28 cellular contexts compared by ENCODE assay signal in the genomic region with DNA sequence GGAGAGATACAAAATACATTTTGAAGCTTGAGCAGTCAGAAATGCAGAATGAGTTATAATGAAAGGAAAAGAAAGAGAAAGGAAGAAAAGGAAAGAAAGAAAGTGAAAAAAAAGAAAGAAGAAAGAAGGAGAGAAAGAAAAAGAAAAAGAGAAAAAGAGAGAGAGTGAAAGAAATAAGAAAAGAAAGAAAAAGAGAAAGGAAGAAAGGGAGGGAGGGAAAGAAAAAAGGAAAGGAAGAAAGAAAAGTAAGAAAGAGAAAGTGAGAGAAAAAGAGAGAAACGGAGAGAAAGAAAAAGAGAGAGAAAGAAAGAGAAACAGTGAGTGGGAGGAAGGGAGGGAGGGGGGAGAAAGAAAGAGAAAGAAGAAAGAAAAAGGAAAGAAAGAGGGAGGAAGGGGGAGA.
A peak's percentile ranks its signal among the peaks of the same experiment; 100 is the strongest.
DNase-seq lines count a peak whose midpoint lies in the region; ATAC-seq, FAIRE-seq and TF ChIP-seq lines count a peak whose summit lies in the region.
"Had no signal": no experiment of that assay in that cellular context is flagged by ENCODE, and none has a peak within 500 bp of the region (broad histone marks: within the 10 kb centered on the region; RNA-seq: fewer than 3 reads in every experiment).

No MANE protein-coding gene starts in this region.

- no peak for ATAC-seq in activated CD8-positive, alpha-beta T cell treated with anti-CD3 and anti-CD28 coated beads for 36 hours
- ATAC-seq in activated CD8-positive, alpha-beta T cell treated with anti-CD3 and anti-CD28 coated beads, Interleukin-2, amount 10 ng/mL, durations not matched to agents 7 days and 5 days = no peak
- ATAC-seq in CD8-positive, alpha-beta T cell = no peak
- ATAC-seq in K562 = no peak
- ATAC-seq: A549, GM12878 had no signal

- H3K27ac ChIP-seq in CD8-positive, alpha-beta T cell (ENCODE audit: low read depth, low read length) = no peak overlapping the region
- H3K27ac ChIP-seq in HEK293 (ENCODE audit: extremely low read depth, low read depth, low read length) (no peak overlapping the region), K562 (ENCODE audit: extremely low read depth, low read depth, low read length) (no peak overlapping the region), MM.1S (ENCODE audit: low read length) (no peak overlapping the region)
- H3K27ac ChIP-seq: 22Rv1, A549, BLaER1 had no signal

- no peak for DNase-seq in activated CD8-positive, alpha-beta T cell treated with anti-CD3 and anti-CD28 coated beads for 36 hours
- no peak for DNase-seq in activated CD8-positive, alpha-beta T cell treated with anti-CD3 and anti-CD28 coated beads, Interleukin-2, amount 10 ng/mL, durations not matched to agents 7 days and 5 days
- no peak for DNase-seq in CD8-positive, alpha-beta T cell
- DNase-seq in K562 (ENCODE audit: extremely low read depth in 1 of 4, low spot score in 3 of 4) = no peak
- DNase-seq in Caco-2 = no peak
- no peak for DNase-seq in MM.1S
- DNase-seq in NCI-H2029 treated with DMSO at 0.1 percent for 48 hours (lab: John Stamatoyannopoulos, UW) = no peak
- DNase-seq: AML-193; BE2C; C1 segment of cervical spinal cord; Calu3; CD4-positive, alpha-beta T cell; CD8-positive, alpha-beta memory T cell; COR-L47; DMS 273 treated with DMSO at 0.1 percent for 48 hours; DMS153; DMS53; DMS79; DND-41; EL; GDM1 had no signal

- no peaks in the 10 kb centered on the region for H3F3A ChIP-seq in MM.1S (ENCODE audit: insufficient read depth, low read length)

- H3K4me3 ChIP-seq in CD8-positive, alpha-beta T cell (ENCODE audit: low read depth, low read length) = no peak overlapping the region
- H3K4me3 ChIP-seq in HEK293 (ENCODE audit: low read depth, low read length) (no peak overlapping the region), K562 (no peak overlapping the region), Caco-2 (ENCODE audit: low read depth, low read length) (no peak overlapping the region), MM.1S (ENCODE audit: low read length) (no peak overlapping the region)
- H3K4me3 ChIP-seq: A549, BLaER1, GM12878 had no signal

- TF ChIP-seq EP300 in K562 (IDR thresholded peaks at IDR 0.05; ENCODE audit: low read length) = no peak

- no peaks in the 10 kb centered on the region for H3K27me3 ChIP-seq in CD8-positive, alpha-beta T cell (ENCODE audit: insufficient read depth, low read length)
- H3K27me3 ChIP-seq in K562 (ENCODE audit: control insufficient read depth in 2 of 2, insufficient read depth in 2 of 2, low read length in 2 of 2) = no peaks in the 10 kb centered on the region
- H3K27me3 ChIP-seq in Caco-2 (replicated peaks; ENCODE audit: control insufficient read depth, insufficient read depth, low read length) = no peaks in the 10 kb centered on the region
- no peaks in the 10 kb centered on the region for H3K27me3 ChIP-seq in MM.1S (replicated peaks; ENCODE audit: insufficient read depth, low read length)
- H3K27me3 ChIP-seq: BE2C, BLaER1 had no signal

- no peak overlapping the region for H3K9ac ChIP-seq in K562 (ENCODE audit: insufficient read depth in 1 of 2, low read depth in 2 of 2, low read length in 2 of 2)
- no peak overlapping the region for H3K9ac ChIP-seq in MM.1S (ENCODE audit: low read length)
- H3K9ac ChIP-seq: BLaER1 had no signal

- H3K4me3 Mint-ChIP-seq in activated CD8-positive, alpha-beta T cell treated with anti-CD3 and anti-CD28 coated beads for 36 hours = no peak overlapping the region
- no peak overlapping the region for H3K4me3 Mint-ChIP-seq in activated CD8-positive, alpha-beta T cell treated with anti-CD3 and anti-CD28 coated beads, Interleukin-2, amount 10 ng/mL, durations not matched to agents 7 days and 5 days
- H3K4me3 Mint-ChIP-seq in CD8-positive, alpha-beta T cell = no peak overlapping the region
- no peak overlapping the region for H3K4me3 Mint-ChIP-seq in Caco-2 (ENCODE audit: unreplicated experiment)
- H3K4me3 Mint-ChIP-seq: CD4-positive, alpha-beta T cell; CD8-positive, alpha-beta memory T cell had no signal

- no peaks in the 10 kb centered on the region for H3K36me3 Mint-ChIP-seq in activated CD8-positive, alpha-beta T cell treated with anti-CD3 and anti-CD28 coated beads for 36 hours (ENCODE audit: low read depth)
- no peaks in the 10 kb centered on the region for H3K36me3 Mint-ChIP-seq in activated CD8-positive, alpha-beta T cell treated with anti-CD3 and anti-CD28 coated beads, Interleukin-2, amount 10 ng/mL, durations not matched to agents 7 days and 5 days (ENCODE audit: low read depth)
- no peaks in the 10 kb centered on the region for H3K36me3 Mint-ChIP-seq in CD8-positive, alpha-beta T cell
- H3K36me3 Mint-ChIP-seq in Caco-2 (ENCODE audit: insufficient read depth, unreplicated experiment) = no peaks in the 10 kb centered on the region
- H3K36me3 Mint-ChIP-seq: CD8-positive, alpha-beta memory T cell had no signal

- intact Hi-C loops in activated CD8-positive, alpha-beta T cell treated with anti-CD3 and anti-CD28 coated beads for 36 hours (cut with micrococcal nuclease) = no loop called here
- intact Hi-C loops in CD8-positive, alpha-beta T cell (cut with DNase I, micrococcal nuclease) = no loop called here
- intact Hi-C loops in K562 (cut with micrococcal nuclease) = no loop called here
- intact Hi-C loops in Caco-2 (cut with micrococcal nuclease; ENCODE audit: unreplicated experiment) = no loop called here

- H3K9me1 ChIP-seq in K562 (ENCODE audit: control insufficient read depth, insufficient read depth, low read length) = no peaks in the 10 kb centered on the region

- BruUV-seq in K562 (replicated peaks; lab: Mats Ljungman, UMichigan) (no TSS peak), Caco-2 (replicated peaks; lab: Mats Ljungman, UMichigan) (no TSS peak)

- in situ Hi-C loops in K562 (cut with MboI) = no loop called here

- no peaks in the 10 kb centered on the region for H3K27me3 Mint-ChIP-seq in activated CD8-positive, alpha-beta T cell treated with anti-CD3 and anti-CD28 coated beads for 36 hours
- no peaks in the 10 kb centered on the region for H3K27me3 Mint-ChIP-seq in activated CD8-positive, alpha-beta T cell treated with anti-CD3 and anti-CD28 coated beads, Interleukin-2, amount 10 ng/mL, durations not matched to agents 7 days and 5 days (ENCODE audit: low read depth)
- no peaks in the 10 kb centered on the region for H3K27me3 Mint-ChIP-seq in CD8-positive, alpha-beta T cell (ENCODE audit: low read depth)
- peaks cover 5% of the 10 kb centered on the region for H3K27me3 Mint-ChIP-seq in Caco-2 (ENCODE audit: insufficient read depth, unreplicated experiment)
- H3K27me3 Mint-ChIP-seq: CD4-positive, alpha-beta T cell; CD8-positive, alpha-beta memory T cell had no signal

- WGBS in K562 (ENCODE audit: insufficient coverage, low coverage, missing lambda C conversion rate) = 0% methylated on average over 1 of the region's 1 CpG

- no peak for FAIRE-seq in K562 (lab: Jason Lieb, UNC)
- FAIRE-seq: A549, GM12878, GM12892, GM18507 had no signal

- no peaks in the 10 kb centered on the region for H3K4me1 ChIP-seq in CD8-positive, alpha-beta T cell (ENCODE audit: insufficient read depth, low read length)
- H3K4me1 ChIP-seq in HEK293 (ENCODE audit: control insufficient read depth, insufficient read depth, low read length) = no peaks in the 10 kb centered on the region
- H3K4me1 ChIP-seq in K562 (replicated peaks in 1 of 2; ENCODE audit: control insufficient read depth in 2 of 2, insufficient read depth in 2 of 2, low read length in 2 of 2) = no peaks in the 10 kb centered on the region
- H3K4me1 ChIP-seq in Caco-2 = no peaks in the 10 kb centered on the region
- H3K4me1 ChIP-seq in MM.1S (ENCODE audit: low read length) = no peaks in the 10 kb centered on the region
- H3K4me1 ChIP-seq: A549, BE2C, BLaER1 had no signal

- TF ChIP-seq POLR2A in K562 (conservative IDR thresholded peaks at IDR 0.05) = no peak

- no peak overlapping the region for H3K4me2 ChIP-seq in K562 (ENCODE audit: insufficient read depth, low read length)
- no peak overlapping the region for H3K4me2 ChIP-seq in MM.1S (ENCODE audit: low read depth, low read length)
- H3K4me2 ChIP-seq: A549, BLaER1 had no signal

- POLR2A ChIA-PET in activated CD8-positive, alpha-beta T cell treated with anti-CD3 and anti-CD28 coated beads for 36 hours (lab: Charles Lee) = no interaction called here
- POLR2A ChIA-PET in activated CD8-positive, alpha-beta T cell treated with anti-CD3 and anti-CD28 coated beads, Interleukin-2, amount 10 ng/mL, durations not matched to agents 7 days and 5 days (lab: Charles Lee) = no interaction called here
- POLR2A ChIA-PET in CD8-positive, alpha-beta T cell (lab: Charles Lee) = no interaction called here
- POLR2A ChIA-PET in HEK293 (lab: Yijun Ruan, JAX) = no interaction called here
- POLR2A ChIA-PET in K562 (lab: Yijun Ruan, JAX) = no interaction called here
- POLR2A ChIA-PET in Caco-2 (lab: Charles Lee) = no interaction called here

- no peak overlapping the region for H3K27ac Mint-ChIP-seq in activated CD8-positive, alpha-beta T cell treated with anti-CD3 and anti-CD28 coated beads for 36 hours
- H3K27ac Mint-ChIP-seq in activated CD8-positive, alpha-beta T cell treated with anti-CD3 and anti-CD28 coated beads, Interleukin-2, amount 10 ng/mL, durations not matched to agents 7 days and 5 days = no peak overlapping the region
- no peak overlapping the region for H3K27ac Mint-ChIP-seq in CD8-positive, alpha-beta T cell
- no peak overlapping the region for H3K27ac Mint-ChIP-seq in Caco-2 (ENCODE audit: unreplicated experiment)
- H3K27ac Mint-ChIP-seq: CD4-positive, alpha-beta T cell had no signal

- H3K9me3 Mint-ChIP-seq in activated CD8-positive, alpha-beta T cell treated with anti-CD3 and anti-CD28 coated beads for 36 hours = peaks cover 7% of the 10 kb centered on the region
- H3K9me3 Mint-ChIP-seq in activated CD8-positive, alpha-beta T cell treated with anti-CD3 and anti-CD28 coated beads, Interleukin-2, amount 10 ng/mL, durations not matched to agents 7 days and 5 days (ENCODE audit: insufficient read depth) = no peaks in the 10 kb centered on the region
- peaks cover 4% of the 10 kb centered on the region for H3K9me3 Mint-ChIP-seq in CD8-positive, alpha-beta T cell
- H3K9me3 Mint-ChIP-seq in Caco-2 (ENCODE audit: unreplicated experiment) = no peaks in the 10 kb centered on the region

- H3K9me3 ChIP-seq in CD8-positive, alpha-beta T cell (ENCODE audit: low read length) = no peaks in the 10 kb centered on the region
- H3K9me3 ChIP-seq in HEK293 (ENCODE audit: control insufficient read depth, insufficient read depth, low read depth, low read length) (no peaks in the 10 kb centered on the region), K562 (replicated peaks; ENCODE audit: control insufficient read depth, insufficient read depth, low read depth, low read length) (no peaks in the 10 kb centered on the region), Caco-2 (no peaks in the 10 kb centered on the region), MM.1S (replicated peaks; ENCODE audit: insufficient read depth, low read length) (no peaks in the 10 kb centered on the region)
- H3K9me3 ChIP-seq: A549, BE2C, BLaER1 had no signal

- H4K20me1 ChIP-seq in K562 (replicated peaks; ENCODE audit: control insufficient read depth, insufficient read depth, low read length) (no peaks in the 10 kb centered on the region), MM.1S (ENCODE audit: insufficient read depth, low read length) (no peaks in the 10 kb centered on the region)
- H4K20me1 ChIP-seq: BLaER1 had no signal

- peak; percentile 40 for TF ChIP-seq CTCF in activated CD8-positive, alpha-beta T cell treated with anti-CD3 and anti-CD28 coated beads for 36 hours (IDR thresholded peaks at IDR 0.05)
- peak; percentile 18 for TF ChIP-seq CTCF in CD8-positive, alpha-beta T cell (IDR thresholded peaks at IDR 0.05)
- TF ChIP-seq CTCF in HEK293 (tag by site-specific recombination; IDR thresholded peaks at IDR 0.05) = no peak
- TF ChIP-seq CTCF in K562 (IDR thresholded peaks at IDR 0.05 in 2 of 3, conservative IDR thresholded peaks at IDR 0.05 in 1 of 3; ENCODE audit: insufficient read depth in 2 of 3, low read depth in 1 of 3, low read length in 3 of 3) = no peak
- TF ChIP-seq CTCF in Caco-2 (IDR thresholded peaks at IDR 0.05; ENCODE audit: insufficient read depth in 1 of 2, low read depth in 1 of 2, low read length in 1 of 2, severe bottlenecking in 1 of 2, unreplicated experiment in 1 of 2) = no peak
- TF ChIP-seq CTCF in MM.1S (IDR thresholded peaks at IDR 0.05; ENCODE audit: low read length) = no peak

- H3K79me2 ChIP-seq in K562 (ENCODE audit: control insufficient read depth, insufficient read depth, low read length) (no peaks in the 10 kb centered on the region), MM.1S (ENCODE audit: low read length) (no peaks in the 10 kb centered on the region)

- no peak overlapping the region for H2AFZ ChIP-seq in K562 (ENCODE audit: low read depth, low read length)
- no peak overlapping the region for H2AFZ ChIP-seq in MM.1S (ENCODE audit: low read length)

- CTCF ChIA-PET in activated CD8-positive, alpha-beta T cell treated with anti-CD3 and anti-CD28 coated beads for 36 hours (lab: Charles Lee) = no interaction called here
- CTCF ChIA-PET in activated CD8-positive, alpha-beta T cell treated with anti-CD3 and anti-CD28 coated beads, Interleukin-2, amount 10 ng/mL, durations not matched to agents 7 days and 5 days (lab: Charles Lee) = no interaction called here
- CTCF ChIA-PET in CD8-positive, alpha-beta T cell (lab: Charles Lee) = no interaction called here
- CTCF ChIA-PET in HEK293 (lab: Yijun Ruan, JAX) = no interaction called here
- CTCF ChIA-PET in K562 (lab: Yijun Ruan, JAX; ENCODE audit: low intra/inter-chr PET ratio) = no interaction called here
- CTCF ChIA-PET in Caco-2 (lab: Charles Lee) = no interaction called here

- no peak for TF ChIP-seq RAD21 in K562 (CRISPR knock-in tag; conservative IDR thresholded peaks at IDR 0.05 in 1 of 2, IDR thresholded peaks at IDR 0.05 in 1 of 2)

- H3K36me3 ChIP-seq in CD8-positive, alpha-beta T cell (ENCODE audit: insufficient read depth, low read length) = no peaks in the 10 kb centered on the region
- H3K36me3 ChIP-seq in HEK293 (ENCODE audit: control insufficient read depth in 2 of 2, insufficient read depth in 1 of 2, low read length in 2 of 2) = no peaks in the 10 kb centered on the region
- H3K36me3 ChIP-seq in K562 (ENCODE audit: control insufficient read depth, insufficient read depth, low read length) = no peaks in the 10 kb centered on the region
- H3K36me3 ChIP-seq in Caco-2 (ENCODE audit: control insufficient read depth, insufficient read depth, low read length) = no peaks in the 10 kb centered on the region
- H3K36me3 ChIP-seq in MM.1S (replicated peaks; ENCODE audit: insufficient read depth, low read length) = no peaks in the 10 kb centered on the region
- H3K36me3 ChIP-seq: BE2C, BLaER1 had no signal

- H3K4me1 Mint-ChIP-seq in activated CD8-positive, alpha-beta T cell treated with anti-CD3 and anti-CD28 coated beads for 36 hours (ENCODE audit: low read depth) = no peaks in the 10 kb centered on the region
- H3K4me1 Mint-ChIP-seq in activated CD8-positive, alpha-beta T cell treated with anti-CD3 and anti-CD28 coated beads, Interleukin-2, amount 10 ng/mL, durations not matched to agents 7 days and 5 days (ENCODE audit: low read depth) = no peaks in the 10 kb centered on the region
- H3K4me1 Mint-ChIP-seq in CD8-positive, alpha-beta T cell (ENCODE audit: low read depth) = no peaks in the 10 kb centered on the region
- H3K4me1 Mint-ChIP-seq in Caco-2 (ENCODE audit: low read depth, unreplicated experiment) = no peaks in the 10 kb centered on the region
- H3K4me1 Mint-ChIP-seq: CD8-positive, alpha-beta memory T cell had no signal

- no peaks in the 10 kb centered on the region for H3K9me2 ChIP-seq in MM.1S (replicated peaks; ENCODE audit: insufficient read depth, low read length)

Comparison
In these comparisons a context has a peak if more than half of its experiments do, and no peak if none do; other contexts are left out.
1. CTCF ChIP-seq: peak in activated CD8-positive, alpha-beta T cell treated with anti-CD3 and anti-CD28 coated beads for 36 hours (single experiment) and CD8-positive, alpha-beta T cell (single experiment); none in HEK293 (single experiment), K562 (0 of 3), Caco-2 (0 of 2) and MM.1S (single experiment).